Comparison of ENCODE assay signal across 8 cellular contexts in the genomic region with DNA sequence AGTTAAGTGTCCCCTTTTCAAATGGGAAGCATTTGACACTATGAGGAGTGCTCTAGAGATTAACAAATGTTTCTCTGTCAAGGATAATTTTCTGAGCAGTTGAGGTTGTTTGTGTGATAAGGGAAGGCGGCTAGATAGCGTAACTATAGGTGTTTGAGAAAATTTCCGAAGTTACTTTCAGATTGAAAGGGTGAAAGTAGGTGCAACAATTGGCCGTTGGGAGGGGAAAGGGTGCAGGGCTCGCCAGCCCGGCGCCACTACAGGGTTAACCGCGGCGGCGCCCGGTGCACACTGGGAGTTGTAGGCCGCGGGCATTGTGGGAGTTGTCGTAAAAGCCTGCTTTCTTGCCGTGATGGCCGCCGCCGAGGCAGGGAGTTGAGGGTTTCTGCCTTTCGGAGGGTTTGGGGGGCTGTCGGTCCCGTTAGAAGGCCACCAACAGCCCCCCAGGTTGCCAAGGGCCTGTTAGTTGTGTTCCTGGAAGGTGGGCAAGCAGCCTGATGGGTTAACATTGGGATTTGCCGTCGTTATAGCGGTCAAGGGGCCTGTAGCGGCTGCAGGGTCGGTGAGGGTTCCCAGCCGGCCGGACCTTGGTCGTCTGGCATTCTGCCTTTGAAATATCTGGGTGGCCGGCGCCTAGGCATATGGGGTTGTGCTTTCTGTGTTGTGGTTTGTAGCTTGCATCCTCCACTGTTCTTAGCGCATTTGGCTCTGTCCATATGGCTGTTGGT. TPM values are rescaled to one million over a fixed set of nuclear protein-coding genes. Genes with fewer than 3 reads are reported as not detected.
DNase-seq lines count a peak whose midpoint lies in the region; ATAC-seq and TF ChIP-seq lines count a peak whose summit lies in the region.

No MANE protein-coding gene starts in this region.

- no peaks in the 10 kb centered on the region for H3K27me3 Mint-ChIP-seq in GM23338 (ENCODE audit: insufficient read depth, low read depth, poor library complexity)
- H3K27me3 Mint-ChIP-seq in natural killer cell treated with Interleukin-12 subunit alpha and Interleukin-12 subunit beta and Interleukin-15 and Interleukin-18, amount 100 ng/mL, for 72 hours: peaks cover 12 to 15% of the 10 kb centered on the region in 2 donors

- peak overlapping the region; percentile 97 for H3K4me3 Mint-ChIP-seq in GM23338
- peak overlapping the region; percentile 86 for H3K4me3 Mint-ChIP-seq in natural killer cell treated with Interleukin-12 subunit alpha and Interleukin-12 subunit beta and Interleukin-15 and Interleukin-18, amount 100 ng/mL, for 72 hours

- peaks cover 27% of the 10 kb centered on the region for H3K79me2 ChIP-seq in GM23338 (replicated peaks; ENCODE audit: insufficient read depth)

- H3K27me3 ChIP-seq in GM23338 (ENCODE audit: insufficient read depth): no peaks in the 10 kb centered on the region

- no peak for TF ChIP-seq CTCF in GM23338 (conservative IDR thresholded peaks at IDR 0.05; ENCODE audit: low read depth in 2 of 2)
- no peak for TF ChIP-seq CTCF in fibroblast of pulmonary artery (IDR thresholded peaks at IDR 0.05; ENCODE audit: low read length, missing control alignments)

- H3K9me3 Mint-ChIP-seq in GM23338: no peaks in the 10 kb centered on the region
- no peaks in the 10 kb centered on the region for H3K9me3 Mint-ChIP-seq in natural killer cell treated with Interleukin-12 subunit alpha and Interleukin-12 subunit beta and Interleukin-15 and Interleukin-18, amount 100 ng/mL, for 72 hours

- H3K4me1 ChIP-seq in GM23338 (ENCODE audit: insufficient read depth): peaks cover 4% of the 10 kb centered on the region

- H3F3A ChIP-seq in GM23338 (replicated peaks; ENCODE audit: low read depth): no peaks in the 10 kb centered on the region

- H3K36me3 ChIP-seq in GM23338 (ENCODE audit: insufficient read depth): no peaks in the 10 kb centered on the region

- H3K4me3 ChIP-seq in GM23338: peak overlapping the region; percentile 92
- peak overlapping the region; percentile 84 for H3K4me3 ChIP-seq in fibroblast of pulmonary artery (replicated peaks; ENCODE audit: low read depth, low read length)

- H3K4me1 Mint-ChIP-seq in GM23338: peaks cover 19% of the 10 kb centered on the region
- peaks cover 14 to 17% of the 10 kb centered on the region in 2 donors for H3K4me1 Mint-ChIP-seq in natural killer cell treated with Interleukin-12 subunit alpha and Interleukin-12 subunit beta and Interleukin-15 and Interleukin-18, amount 100 ng/mL, for 72 hours (ENCODE audit: low read depth in 2 of 2)

- ATAC-seq in GM23338: peak; percentile 100
- ATAC-seq in natural killer cell treated with Interleukin-12 subunit alpha and Interleukin-12 subunit beta and Interleukin-15 and Interleukin-18, amount 100 ng/mL, for 72 hours: peak; percentile 100

- no peaks in the 10 kb centered on the region for H4K20me1 ChIP-seq in GM23338 (replicated peaks; ENCODE audit: insufficient read depth)

- H3K4me2 ChIP-seq in GM23338: peak overlapping the region; percentile 85

- no peaks in the 10 kb centered on the region; the same call in 2 of the 3 replicates for H3K36me3 Mint-ChIP-seq in GM23338 (ENCODE audit: low read depth)
- peaks cover 5% of the 10 kb centered on the region for H3K36me3 Mint-ChIP-seq in natural killer cell treated with Interleukin-12 subunit alpha and Interleukin-12 subunit beta and Interleukin-15 and Interleukin-18, amount 100 ng/mL, for 72 hours

- H3K27ac Mint-ChIP-seq in GM23338: peak overlapping the region; percentile 75
- peak overlapping the region; percentile 63 to 94 for H3K27ac Mint-ChIP-seq in natural killer cell treated with Interleukin-12 subunit alpha and Interleukin-12 subunit beta and Interleukin-15 and Interleukin-18, amount 100 ng/mL, for 72 hours

- H3K9me2 ChIP-seq in GM23338 (ENCODE audit: insufficient read depth): no peaks in the 10 kb centered on the region

- H3K27ac ChIP-seq in GM23338 (ENCODE audit: low read depth): no peak overlapping the region

- DNase-seq in EL (peak; percentile 82), GM23338 (ENCODE audit: low spot score) (peak; percentile 96), Kasumi-1 (lab: John Stamatoyannopoulos, UW) (peak; percentile 78 to 86), RPMI8226 (peak; percentile 85), fibroblast of pulmonary artery (ENCODE audit: low read depth) (peak; percentile 85)
- DNase-seq in activated T-helper 9 cell treated with anti-CD3 and anti-CD28 coated beads, Interleukin-2, amount 50 U/mL, for 16 hours (ENCODE audit: low read depth): peak; percentile 76
- peak; percentile 92 for DNase-seq in natural killer cell treated with Interleukin-12 subunit alpha and Interleukin-12 subunit beta and Interleukin-15 and Interleukin-18, amount 100 ng/mL, for 72 hours (ENCODE audit: low spot score)
- DNase-seq in stimulated activated naive CD4-positive, alpha-beta T cell treated with Interleukin-2 at 50 U/mL for 16 hours (lab: John Stamatoyannopoulos, UW): peak; percentile 83

- peak overlapping the region; percentile 92 for H2AFZ ChIP-seq in GM23338

TF ChIP-seq in GM23338, 12 proteins besides CTCF, POLR2A, EP300 and RAD21 (continues in another document):
- TF ChIP-seq, protein P1, sequence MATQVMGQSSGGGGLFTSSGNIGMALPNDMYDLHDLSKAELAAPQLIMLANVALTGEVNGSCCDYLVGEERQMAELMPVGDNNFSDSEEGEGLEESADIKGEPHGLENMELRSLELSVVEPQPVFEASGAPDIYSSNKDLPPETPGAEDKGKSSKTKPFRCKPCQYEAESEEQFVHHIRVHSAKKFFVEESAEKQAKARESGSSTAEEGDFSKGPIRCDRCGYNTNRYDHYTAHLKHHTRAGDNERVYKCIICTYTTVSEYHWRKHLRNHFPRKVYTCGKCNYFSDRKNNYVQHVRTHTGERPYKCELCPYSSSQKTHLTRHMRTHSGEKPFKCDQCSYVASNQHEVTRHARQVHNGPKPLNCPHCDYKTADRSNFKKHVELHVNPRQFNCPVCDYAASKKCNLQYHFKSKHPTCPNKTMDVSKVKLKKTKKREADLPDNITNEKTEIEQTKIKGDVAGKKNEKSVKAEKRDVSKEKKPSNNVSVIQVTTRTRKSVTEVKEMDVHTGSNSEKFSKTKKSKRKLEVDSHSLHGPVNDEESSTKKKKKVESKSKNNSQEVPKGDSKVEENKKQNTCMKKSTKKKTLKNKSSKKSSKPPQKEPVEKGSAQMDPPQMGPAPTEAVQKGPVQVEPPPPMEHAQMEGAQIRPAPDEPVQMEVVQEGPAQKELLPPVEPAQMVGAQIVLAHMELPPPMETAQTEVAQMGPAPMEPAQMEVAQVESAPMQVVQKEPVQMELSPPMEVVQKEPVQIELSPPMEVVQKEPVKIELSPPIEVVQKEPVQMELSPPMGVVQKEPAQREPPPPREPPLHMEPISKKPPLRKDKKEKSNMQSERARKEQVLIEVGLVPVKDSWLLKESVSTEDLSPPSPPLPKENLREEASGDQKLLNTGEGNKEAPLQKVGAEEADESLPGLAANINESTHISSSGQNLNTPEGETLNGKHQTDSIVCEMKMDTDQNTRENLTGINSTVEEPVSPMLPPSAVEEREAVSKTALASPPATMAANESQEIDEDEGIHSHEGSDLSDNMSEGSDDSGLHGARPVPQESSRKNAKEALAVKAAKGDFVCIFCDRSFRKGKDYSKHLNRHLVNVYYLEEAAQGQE (IDR thresholded peaks at IDR 0.05; ENCODE audit: unreplicated experiment): no peak
- TF ChIP-seq ZNF331 (CRISPR knock-in tag; IDR thresholded peaks at IDR 0.05; ENCODE audit: low read depth) (no peak), STAT1 (IDR thresholded peaks at IDR 0.05; ENCODE audit: unreplicated experiment) (no peak), ZNF114 (CRISPR knock-in tag; IDR thresholded peaks at IDR 0.05) (no peak), POLR2AphosphoS5 (IDR thresholded peaks at IDR 0.05; ENCODE audit: low read depth) (peak; percentile 88), JUNB (IDR thresholded peaks at IDR 0.05; ENCODE audit: unreplicated experiment) (no peak), EZH2phosphoT487 (IDR thresholded peaks at IDR 0.05; ENCODE audit: unreplicated experiment) (no peak)

RNA-seq across cellular contexts. Expression of a gene that starts 36.5 kb away (rescaled TPM):
- 168 and 179 TPM in 2 replicates for total RNA-seq in GM23338 (2014; rRNA removed; shearing (Covaris generic))
- polyA plus RNA-seq in GM23338 (2016; fragmentation: Nextera tagmentation; extraction: Ambion mirVana): 112 and 128 TPM in 2 replicates
- total RNA-seq in natural killer cell treated with Interleukin-12 subunit alpha and Interleukin-12 subunit beta and Interleukin-15 and Interleukin-18, amount 100 ng/mL, for 72 hours: 10 to 100 TPM; 40.6 to 52.4 TPM
